ENCODE assay signal across 8 cellular contexts in the genomic region with DNA sequence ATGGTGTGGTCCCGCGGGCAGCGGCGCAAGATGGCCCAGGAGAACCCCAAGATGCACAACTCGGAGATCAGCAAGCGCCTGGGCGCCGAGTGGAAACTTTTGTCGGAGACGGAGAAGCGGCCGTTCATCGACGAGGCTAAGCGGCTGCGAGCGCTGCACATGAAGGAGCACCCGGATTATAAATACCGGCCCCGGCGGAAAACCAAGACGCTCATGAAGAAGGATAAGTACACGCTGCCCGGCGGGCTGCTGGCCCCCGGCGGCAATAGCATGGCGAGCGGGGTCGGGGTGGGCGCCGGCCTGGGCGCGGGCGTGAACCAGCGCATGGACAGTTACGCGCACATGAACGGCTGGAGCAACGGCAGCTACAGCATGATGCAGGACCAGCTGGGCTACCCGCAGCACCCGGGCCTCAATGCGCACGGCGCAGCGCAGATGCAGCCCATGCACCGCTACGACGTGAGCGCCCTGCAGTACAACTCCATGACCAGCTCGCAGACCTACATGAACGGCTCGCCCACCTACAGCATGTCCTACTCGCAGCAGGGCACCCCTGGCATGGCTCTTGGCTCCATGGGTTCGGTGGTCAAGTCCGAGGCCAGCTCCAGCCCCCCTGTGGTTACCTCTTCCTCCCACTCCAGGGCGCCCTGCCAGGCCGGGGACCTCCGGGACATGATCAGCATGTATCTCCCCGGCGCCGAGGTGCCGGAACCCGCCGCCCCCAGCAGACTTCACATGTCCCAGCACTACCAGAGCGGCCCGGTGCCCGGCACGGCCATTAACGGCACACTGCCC. TPM values are rescaled to one million over a fixed set of nuclear protein-coding genes. Genes with fewer than 3 reads are reported as not detected.
DNase-seq lines count a peak whose midpoint lies in the region; ATAC-seq and TF ChIP-seq lines count a peak whose summit lies in the region.

No MANE protein-coding gene starts in this region.

- intact Hi-C loops in activated CD4-positive, alpha-beta T cell treated with anti-CD3 and anti-CD28 coated beads for 36 hours (cut with DNase I, micrococcal nuclease): loop anchor here in 1 of 2 experiments (2.0 kb wide), 1 partner anchor 14 kb away; no protein-coding TSS in a partner anchor
- intact Hi-C loops in tibial artery (cut with DNase I; ENCODE audit: low total_unique reads): loop anchor here (5.0 kb wide), 1 partner anchor 975 kb away; no protein-coding TSS in a partner anchor

- H3K27ac ChIP-seq in WERI-Rb-1 (no peak overlapping the region), tibial artery (no peak overlapping the region)

- POLR2A ChIA-PET in activated CD4-positive, alpha-beta T cell treated with anti-CD3 and anti-CD28 coated beads for 36 hours (lab: Charles Lee): no interaction called here

- H3K36me3 ChIP-seq in WERI-Rb-1 (no peaks in the 10 kb centered on the region), tibial artery (no peaks in the 10 kb centered on the region)

- TF ChIP-seq CTCF in WERI-Rb-1 (IDR thresholded peaks at IDR 0.05; ENCODE audit: low read depth, low read length) (no peak), tibial artery (IDR thresholded peaks at IDR 0.05) (no peak)

- H3K4me1 Mint-ChIP-seq in activated CD4-positive, alpha-beta T cell treated with anti-CD3 and anti-CD28 coated beads for 36 hours: peaks cover 6% of the 10 kb centered on the region

- peaks cover 8% of the 10 kb centered on the region for H3K36me3 Mint-ChIP-seq in activated CD4-positive, alpha-beta T cell treated with anti-CD3 and anti-CD28 coated beads for 36 hours (ENCODE audit: low read depth)

- no peak overlapping the region for H3K4me3 Mint-ChIP-seq in activated CD4-positive, alpha-beta T cell treated with anti-CD3 and anti-CD28 coated beads for 36 hours

- ATAC-seq in activated CD4-positive, alpha-beta T cell treated with anti-CD3 and anti-CD28 coated beads for 36 hours: no peak
- ATAC-seq in GM18909 (IDR thresholded peaks at IDR 0.05; ENCODE audit: poor library complexity, unreplicated experiment) (no peak), HG03039 (IDR thresholded peaks at IDR 0.05; ENCODE audit: unreplicated experiment) (no peak)

- peak overlapping the region; percentile 41 for H3K4me3 ChIP-seq in WERI-Rb-1 (ENCODE audit: low read depth, low read length)
- peak overlapping the region; percentile 27 to 38 for H3K4me3 ChIP-seq in tibial artery

- H3K27ac Mint-ChIP-seq in activated CD4-positive, alpha-beta T cell treated with anti-CD3 and anti-CD28 coated beads for 36 hours: no peak overlapping the region

- H3K9me3 ChIP-seq in WERI-Rb-1 (ENCODE audit: severe bottlenecking) (no peaks in the 10 kb centered on the region), tibial artery (no peaks in the 10 kb centered on the region)

- CTCF ChIA-PET in activated CD4-positive, alpha-beta T cell treated with anti-CD3 and anti-CD28 coated beads for 36 hours (lab: Charles Lee): interaction anchor here (0.7 to 1.1 kb wide), 3 partner anchors 11 to 971 kb away, joined by 3 to 5 read pairs (median 5); no protein-coding TSS in a partner anchor

- peak; percentile 41 for DNase-seq in activated CD4-positive, alpha-beta T cell treated with anti-CD3 and anti-CD28 coated beads for 36 hours
- DNase-seq in activated CD4-positive, alpha-beta T cell treated with anti-CD3 and anti-CD28 coated beads, Interleukin-2, amount 50 U/mL, for 1 hour: no peak
- DNase-seq in WERI-Rb-1: peak; percentile 48
- DNase-seq in islet precursor cell: peak; percentile 83
- DNase-seq in tibial artery: no peak
- no peak for DNase-seq in NK-92 treated with Interleukin-12 subunit alpha and Interleukin-12 subunit beta, amount 100 ng/mL, for 24 hours (lab: John Stamatoyannopoulos, UW)

- H3K27me3 ChIP-seq in WERI-Rb-1 (ENCODE audit: insufficient read depth, low read depth, severe bottlenecking) (peaks cover 92% of the 10 kb centered on the region), tibial artery (peaks cover 13 to 99% of the 10 kb centered on the region in 2 donors)

- peaks cover 53% of the 10 kb centered on the region for H3K27me3 Mint-ChIP-seq in activated CD4-positive, alpha-beta T cell treated with anti-CD3 and anti-CD28 coated beads for 36 hours

- H3K4me1 ChIP-seq in tibial artery: peaks cover 0 to 32% (median 21%) of the 10 kb centered on the region in 4 donors

- peaks cover 3% of the 10 kb centered on the region for H3K9me3 Mint-ChIP-seq in activated CD4-positive, alpha-beta T cell treated with anti-CD3 and anti-CD28 coated beads for 36 hours (ENCODE audit: low read depth)

RNA-seq across cellular contexts. Expression of a gene that starts 1.0 kb away (rescaled TPM):
- not detected for total RNA-seq in activated CD4-positive, alpha-beta T cell treated with anti-CD3 and anti-CD28 coated beads for 36 hours

Comparison
In these comparisons a context has a peak if more than half of its experiments do, and no peak if none do; other contexts are left out.
1. DNase-seq: peak in activated CD4-positive, alpha-beta T cell treated with anti-CD3 and anti-CD28 coated beads for 36 hours (single experiment), WERI-Rb-1 (single experiment) and islet precursor cell (single experiment); none in activated CD4-positive, alpha-beta T cell treated with anti-CD3 and anti-CD28 coated beads, Interleukin-2, amount 50 U/mL, for 1 hour (single experiment), tibial artery (0 of 2) and NK-92 treated with Interleukin-12 subunit alpha and Interleukin-12 subunit beta, amount 100 ng/mL, for 24 hours (single experiment).